Comparison of ENCODE assay signal across 9 cellular contexts in the genomic region with DNA sequence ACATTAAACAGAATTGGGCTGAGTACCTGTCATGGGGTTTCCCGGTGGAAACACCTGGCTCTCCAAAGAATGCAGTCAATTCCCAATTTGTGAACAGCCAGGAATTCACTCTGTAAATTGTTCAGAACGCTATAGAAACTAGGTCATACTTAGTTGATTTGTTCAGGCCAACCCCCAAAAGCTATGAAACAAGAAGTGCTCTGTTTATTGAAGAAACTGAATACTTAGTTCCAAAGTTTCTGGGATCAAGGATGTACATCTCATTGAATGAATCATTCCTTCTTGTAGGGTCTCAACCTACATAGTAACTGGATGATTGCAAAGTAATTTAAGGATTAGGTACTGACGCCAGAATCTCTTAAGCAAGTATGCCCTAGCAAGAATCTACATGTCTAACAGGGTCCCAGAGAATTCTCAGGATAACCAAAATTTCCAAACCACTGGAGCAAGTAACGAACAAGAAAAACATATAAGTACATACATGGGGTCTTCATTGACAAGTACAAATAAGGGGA. TPM values are rescaled to one million over a fixed set of nuclear protein-coding genes. Genes with fewer than 3 reads are reported as not detected.
DNase-seq lines count a peak whose midpoint lies in the region; ATAC-seq and TF ChIP-seq lines count a peak whose summit lies in the region.
"Had no signal": no experiment of that assay in that cellular context is flagged by ENCODE, and none has a peak within 500 bp of the region (broad histone marks: within the 10 kb centered on the region; RNA-seq: fewer than 3 reads in every experiment).

No MANE protein-coding gene starts in this region.

- peak overlapping the region; percentile 58 for H3K4me3 ChIP-seq in cardiac muscle cell
- H3K4me3 ChIP-seq in duodenal mucosa (ENCODE audit: low read depth in 1 of 2, low read length in 2 of 2) = peak overlapping the region; percentile 59 to 68
- peak overlapping the region; percentile 55 for H3K4me3 ChIP-seq in mesodermal cell (ENCODE audit: extremely low read depth, insufficient read depth, low read length, poor library complexity, severe bottlenecking)
- peak overlapping the region; percentile 66 for H3K4me3 ChIP-seq in urinary bladder (ENCODE audit: low read depth, low read length)

- H3K4me1 ChIP-seq in cardiac muscle cell (ENCODE audit: low read depth) = peaks cover 3% of the 10 kb centered on the region
- H3K4me1 ChIP-seq in duodenal mucosa (ENCODE audit: control insufficient read depth in 1 of 2, insufficient read depth in 2 of 2, low read length in 2 of 2) = peaks cover 0 to 6% of the 10 kb centered on the region in 2 donors
- peaks cover 3% of the 10 kb centered on the region for H3K4me1 ChIP-seq in mesodermal cell (ENCODE audit: control insufficient read depth, insufficient read depth, low read length, poor library complexity, severe bottlenecking)
- H3K4me1 ChIP-seq in urinary bladder (ENCODE audit: insufficient read depth) = no peaks in the 10 kb centered on the region

- ATAC-seq in Right ventricle myocardium inferior = no peak

- H3K9me3 ChIP-seq in cardiac muscle cell (ENCODE audit: low read depth) (no peaks in the 10 kb centered on the region), duodenal mucosa (ENCODE audit: control insufficient read depth in 1 of 2, low read length in 2 of 2) (no peaks in the 10 kb centered on the region), mesodermal cell (ENCODE audit: control insufficient read depth, low read length) (no peaks in the 10 kb centered on the region)

- intact Hi-C loops in Right ventricle myocardium inferior (cut with DNase I) = no loop called here

- no peak for TF ChIP-seq CTCF in cardiac muscle cell (IDR thresholded peaks at IDR 0.05; ENCODE audit: low read depth, low read length)

- H3K27me3 ChIP-seq in cardiac muscle cell (no peaks in the 10 kb centered on the region), duodenal mucosa (ENCODE audit: control insufficient read depth in 1 of 2, insufficient read depth in 2 of 2, low read length in 2 of 2) (no peaks in the 10 kb centered on the region)

- peak overlapping the region in 1 of 2 donors; percentile 36 for H3K9ac ChIP-seq in duodenal mucosa (ENCODE audit: low read depth in 1 of 2, low read length in 2 of 2)

- no peaks in the 10 kb centered on the region for H3K36me3 ChIP-seq in cardiac muscle cell
- H3K36me3 ChIP-seq in duodenal mucosa (ENCODE audit: control insufficient read depth in 1 of 2, insufficient read depth in 2 of 2, low read length in 2 of 2) = no peaks in the 10 kb centered on the region
- H3K36me3 ChIP-seq in mesodermal cell (ENCODE audit: control insufficient read depth, insufficient read depth, low read length) = no peaks in the 10 kb centered on the region
- no peaks in the 10 kb centered on the region for H3K36me3 ChIP-seq in urinary bladder (ENCODE audit: insufficient read depth)

- DNase-seq in cardiac muscle cell (ENCODE audit: low read depth in 1 of 2, low spot score in 1 of 2) (no peak), Right ventricle myocardium inferior (ENCODE audit: missing footprints) (no peak), NCI-H524 treated with DMSO at 0.1 percent for 48 hours (lab: John Stamatoyannopoulos, UW) (no peak), SKM-1 treated with dmso at 0.1 percent for 144 hours (lab: John Stamatoyannopoulos, UW; ENCODE audit: unreplicated experiment) (no peak)
- DNase-seq in stimulated activated CD4-positive, alpha-beta T cell treated with anti-CD3 and anti-CD28 coated beads, Interleukin-12 subunit alpha, Interleukin-12 subunit beta, amount 100 ng/mL, for 4 hours = no peak
- DNase-seq: activated gamma-delta T cell had no signal

- H3K27ac ChIP-seq in cardiac muscle cell (peak overlapping the region; percentile 89), duodenal mucosa (ENCODE audit: low read depth, low read length) (no peak overlapping the region), mesodermal cell (ENCODE audit: low read depth, low read length, severe bottlenecking) (peak overlapping the region; percentile 84), urinary bladder (ENCODE audit: low read depth) (peak overlapping the region; percentile 97)

- WGBS in mesodermal cell (ENCODE audit: insufficient coverage in 2 of 2), 2 experiments = 75 to 83% methylated on average over 1 to 2 of the region's 4 CpGs
- WGBS in urinary bladder = 43% methylated on average over 4 of the region's 4 CpGs

RNA-seq across cellular contexts. Expression of gene TUSC1, which starts 0.7 kb away (rescaled TPM):
- total RNA-seq in cardiac muscle cell (29.2 and 36.0 TPM in 2 replicates), Right ventricle myocardium inferior (14.1 TPM), urinary bladder (9.0 TPM)
- polyA plus RNA-seq in cardiac muscle cell (27.3 and 30.5 TPM in 2 replicates), urinary bladder (24.6 TPM)
- polyA plus RNA-seq in mesodermal cell (2013, experiment 1 of 2) = 4.0 TPM
- 4.7 TPM for polyA plus RNA-seq in mesodermal cell (2013, experiment 2 of 2)
